ENCODE assay signal across 1 cellular context in the genomic region with DNA sequence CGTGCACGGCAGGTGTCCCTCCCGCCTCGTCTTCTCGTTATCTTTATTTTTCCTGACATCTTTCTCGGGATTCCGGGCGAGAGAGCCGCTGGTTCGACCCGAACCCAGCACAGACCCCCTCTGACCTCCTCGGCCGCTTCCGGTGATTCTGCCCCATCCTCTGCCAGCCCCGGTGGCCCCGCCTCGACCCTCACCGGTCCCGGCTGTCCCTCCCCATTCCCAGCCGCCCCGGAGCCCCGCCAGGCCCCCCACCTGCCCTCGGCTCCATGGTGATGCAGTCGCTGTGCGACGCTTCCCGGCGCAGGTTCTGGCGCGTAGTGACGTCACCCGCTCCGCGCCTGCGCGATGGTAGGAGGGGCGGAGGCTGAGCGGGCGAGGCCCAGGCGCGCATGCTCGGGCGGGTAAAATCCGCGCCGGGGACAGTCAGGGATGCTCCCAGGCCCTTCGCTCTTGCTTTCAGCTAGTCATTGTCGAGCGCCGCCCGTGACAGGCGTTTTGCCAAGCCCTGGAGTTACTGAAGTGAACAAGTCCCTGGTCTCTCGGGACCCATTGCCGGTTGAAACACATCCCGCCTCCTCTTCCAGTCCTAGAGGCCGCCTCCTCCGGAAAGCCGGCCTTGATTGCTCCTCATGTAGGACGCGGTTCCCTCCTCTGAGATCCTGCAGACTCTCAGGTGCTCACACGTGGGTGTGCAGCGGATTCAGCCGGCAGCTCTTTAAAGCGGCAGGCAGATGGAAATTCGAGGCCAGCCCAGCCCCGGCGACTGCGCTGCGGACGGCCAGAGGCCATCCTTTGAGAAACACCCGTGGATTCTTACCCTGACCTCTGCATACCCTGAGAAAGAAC.
TF ChIP-seq lines count a peak whose summit lies in the region.

A gene with protein sequence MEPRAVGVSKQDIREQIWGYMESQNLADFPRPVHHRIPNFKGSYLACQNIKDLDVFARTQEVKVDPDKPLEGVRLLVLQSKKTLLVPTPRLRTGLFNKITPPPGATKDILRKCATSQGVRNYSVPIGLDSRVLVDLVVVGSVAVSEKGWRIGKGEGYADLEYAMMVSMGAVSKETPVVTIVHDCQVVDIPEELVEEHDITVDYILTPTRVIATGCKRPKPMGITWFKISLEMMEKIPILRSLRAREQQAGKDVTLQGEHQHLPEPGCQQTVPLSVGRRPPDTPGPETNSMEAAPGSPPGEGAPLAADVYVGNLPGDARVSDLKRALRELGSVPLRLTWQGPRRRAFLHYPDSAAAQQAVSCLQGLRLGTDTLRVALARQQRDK (minus strand): TSS at position 319 of the 846 bp plus-strand sequence. CDS start 51 bp downstream, at position 268.

TF ChIP-seq in A549, 52 proteins besides CTCF, POLR2A, EP300 and RAD21 (continued from another document):
- TF ChIP-seq ESRRA (IDR thresholded peaks at IDR 0.05; ENCODE audit: borderline replicate concordance, low read length) (no peak), RFX5 (IDR thresholded peaks at IDR 0.05) (no peak), NFE2L2 (conservative IDR thresholded peaks at IDR 0.05; ENCODE audit: low read length) (no peak), MAZ (IDR thresholded peaks at IDR 0.05; ENCODE audit: borderline replicate concordance, low read depth, low read length) (peak; percentile 50; the same call in 1 of the 2 replicates), ZSCAN20 (CRISPR knock-in tag; IDR thresholded peaks at IDR 0.05) (no peak), KDM1A (IDR thresholded peaks at IDR 0.05; ENCODE audit: low read depth) (peak; percentile 95), JUN (IDR thresholded peaks at IDR 0.05) (peak; percentile 87 to 88; a peak in 3 of 5 replicates), TFCP2L1 (CRISPR knock-in tag; IDR thresholded peaks at IDR 0.05) (0 out of 2 replicates have a peak, but pooled peaks have one; percentile 52), HOXB13 (CRISPR knock-in tag; IDR thresholded peaks at IDR 0.05; ENCODE audit: low read depth) (no peak), GATA3 (IDR thresholded peaks at IDR 0.05; ENCODE audit: borderline replicate concordance) (no peak), CHD4 (IDR thresholded peaks at IDR 0.05; ENCODE audit: borderline replicate concordance) (0 out of 2 replicates have a peak, but pooled peaks have one; percentile 48), MYC (IDR thresholded peaks at IDR 0.05; ENCODE audit: borderline replicate concordance, low read length) (peak; percentile 48; the same call in 1 of the 2 replicates), ZFP36 (IDR thresholded peaks at IDR 0.05; ENCODE audit: borderline replicate concordance, partially characterized antibody) (peak; percentile 100), KDM5A (IDR thresholded peaks at IDR 0.05) (peak; percentile 18; the same call in 1 of the 2 replicates), HOXB5 (CRISPR knock-in tag; IDR thresholded peaks at IDR 0.05) (no peak), TP53 (CRISPR knock-in tag; IDR thresholded peaks at IDR 0.05) (no peak), JUNB (IDR thresholded peaks at IDR 0.05) (no peak)
- TF ChIP-seq, protein P1, sequence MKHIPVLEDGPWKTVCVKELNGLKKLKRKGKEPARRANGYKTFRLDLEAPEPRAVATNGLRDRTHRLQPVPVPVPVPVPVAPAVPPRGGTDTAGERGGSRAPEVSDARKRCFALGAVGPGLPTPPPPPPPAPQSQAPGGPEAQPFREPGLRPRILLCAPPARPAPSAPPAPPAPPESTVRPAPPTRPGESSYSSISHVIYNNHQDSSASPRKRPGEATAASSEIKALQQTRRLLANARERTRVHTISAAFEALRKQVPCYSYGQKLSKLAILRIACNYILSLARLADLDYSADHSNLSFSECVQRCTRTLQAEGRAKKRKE (CRISPR knock-in tag; IDR thresholded peaks at IDR 0.05; ENCODE audit: low read depth), result no peak
- TF ChIP-seq, protein P2, sequence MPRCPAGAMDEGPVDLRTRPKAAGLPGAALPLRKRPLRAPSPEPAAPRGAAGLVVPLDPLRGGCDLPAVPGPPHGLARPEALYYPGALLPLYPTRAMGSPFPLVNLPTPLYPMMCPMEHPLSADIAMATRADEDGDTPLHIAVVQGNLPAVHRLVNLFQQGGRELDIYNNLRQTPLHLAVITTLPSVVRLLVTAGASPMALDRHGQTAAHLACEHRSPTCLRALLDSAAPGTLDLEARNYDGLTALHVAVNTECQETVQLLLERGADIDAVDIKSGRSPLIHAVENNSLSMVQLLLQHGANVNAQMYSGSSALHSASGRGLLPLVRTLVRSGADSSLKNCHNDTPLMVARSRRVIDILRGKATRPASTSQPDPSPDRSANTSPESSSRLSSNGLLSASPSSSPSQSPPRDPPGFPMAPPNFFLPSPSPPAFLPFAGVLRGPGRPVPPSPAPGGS (IDR thresholded peaks at IDR 0.05), result peak; percentile 89; the same call in 2 of the 3 replicates
- TF ChIP-seq, protein P3, sequence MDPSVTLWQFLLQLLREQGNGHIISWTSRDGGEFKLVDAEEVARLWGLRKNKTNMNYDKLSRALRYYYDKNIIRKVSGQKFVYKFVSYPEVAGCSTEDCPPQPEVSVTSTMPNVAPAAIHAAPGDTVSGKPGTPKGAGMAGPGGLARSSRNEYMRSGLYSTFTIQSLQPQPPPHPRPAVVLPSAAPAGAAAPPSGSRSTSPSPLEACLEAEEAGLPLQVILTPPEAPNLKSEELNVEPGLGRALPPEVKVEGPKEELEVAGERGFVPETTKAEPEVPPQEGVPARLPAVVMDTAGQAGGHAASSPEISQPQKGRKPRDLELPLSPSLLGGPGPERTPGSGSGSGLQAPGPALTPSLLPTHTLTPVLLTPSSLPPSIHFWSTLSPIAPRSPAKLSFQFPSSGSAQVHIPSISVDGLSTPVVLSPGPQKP (IDR thresholded peaks at IDR 0.05; ENCODE audit: low read depth, low read length), result no peak
- TF ChIP-seq, protein P4, sequence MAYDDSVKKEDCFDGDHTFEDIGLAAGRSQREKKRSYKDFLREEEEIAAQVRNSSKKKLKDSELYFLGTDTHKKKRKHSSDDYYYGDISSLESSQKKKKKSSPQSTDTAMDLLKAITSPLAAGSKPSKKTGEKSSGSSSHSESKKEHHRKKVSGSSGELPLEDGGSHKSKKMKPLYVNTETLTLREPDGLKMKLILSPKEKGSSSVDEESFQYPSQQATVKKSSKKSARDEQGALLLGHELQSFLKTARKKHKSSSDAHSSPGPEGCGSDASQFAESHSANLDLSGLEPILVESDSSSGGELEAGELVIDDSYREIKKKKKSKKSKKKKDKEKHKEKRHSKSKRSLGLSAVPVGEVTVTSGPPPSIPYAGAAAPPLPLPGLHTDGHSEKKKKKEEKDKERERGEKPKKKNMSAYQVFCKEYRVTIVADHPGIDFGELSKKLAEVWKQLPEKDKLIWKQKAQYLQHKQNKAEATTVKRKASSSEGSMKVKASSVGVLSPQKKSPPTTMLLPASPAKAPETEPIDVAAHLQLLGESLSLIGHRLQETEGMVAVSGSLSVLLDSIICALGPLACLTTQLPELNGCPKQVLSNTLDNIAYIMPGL (CRISPR knock-in tag; IDR thresholded peaks at IDR 0.05; ENCODE audit: borderline replicate concordance), result no peak
